19 cellular contexts compared by ENCODE assay signal in genomic region chr11:959027-959426, GRCh38.
"Had no signal": no experiment of that assay in that cellular context is flagged by ENCODE, and none has a peak within 500 bp of the region (broad histone marks: within the 10 kb centered on the region; RNA-seq: fewer than 3 reads in every experiment).

No MANE protein-coding gene starts in this region.

- FAIRE-seq: astrocyte, TTC549 had no signal

- H3K27ac Mint-ChIP-seq: activated T-helper 17 cell treated with anti-CD3 and anti-CD28 coated beads, Interleukin-2, amount 50 U/mL, for 72 hours had no signal

- DNase-seq: activated CD4-positive, alpha-beta T cell treated with anti-CD3 and anti-CD28 coated beads, Interleukin-2, amount 50 U/mL, for 1 hour; activated CD8-positive, alpha-beta memory T cell treated with anti-CD3 and anti-CD28 coated beads for 24 hours; activated naive CD4-positive, alpha-beta T cell treated with Interleukin-2 at 50 U/mL for 16 hours; dermis blood vessel endothelial cell; effector memory CD8-positive, alpha-beta T cell; hippocampal formation; naive B cell; stimulated activated CD4-positive, alpha-beta T cell treated with anti-CD3 and anti-CD28 coated beads, Interleukin-15, amount 100 ng/mL, for 24 hours; stimulated activated CD4-positive, alpha-beta T cell treated with anti-CD3 and anti-CD28 coated beads, Interleukin-4, amount 100 ng/mL, for 1 hour; stimulated activated naive CD4-positive, alpha-beta T cell; substantia nigra; T-helper 2 cell had no signal

- H3K9me3 Mint-ChIP-seq: activated T-helper 17 cell treated with anti-CD3 and anti-CD28 coated beads, Interleukin-2, amount 50 U/mL, for 72 hours; effector memory CD8-positive, alpha-beta T cell; naive B cell had no signal

- H3K27me3 ChIP-seq: right atrium auricular region, tibial nerve had no signal

- H3K9me3 ChIP-seq: right atrium auricular region, tibial nerve had no signal

- ATAC-seq: activated T-helper 17 cell treated with anti-CD3 and anti-CD28 coated beads, Interleukin-2, amount 50 U/mL, for 72 hours; effector memory CD8-positive, alpha-beta T cell had no signal

- H3K4me3 Mint-ChIP-seq: activated T-helper 17 cell treated with anti-CD3 and anti-CD28 coated beads, Interleukin-2, amount 50 U/mL, for 72 hours; effector memory CD8-positive, alpha-beta T cell had no signal

- H3K4me3 ChIP-seq: right atrium auricular region, skin epidermis, tibial nerve had no signal

- H3K27ac ChIP-seq: right atrium auricular region, skin epidermis, tibial nerve had no signal

- H3K27me3 Mint-ChIP-seq: activated T-helper 17 cell treated with anti-CD3 and anti-CD28 coated beads, Interleukin-2, amount 50 U/mL, for 72 hours; effector memory CD8-positive, alpha-beta T cell; naive B cell; progenitor cell of endocrine pancreas had no signal
